ENCODE assay signal across 22 cellular contexts in the genomic region with DNA sequence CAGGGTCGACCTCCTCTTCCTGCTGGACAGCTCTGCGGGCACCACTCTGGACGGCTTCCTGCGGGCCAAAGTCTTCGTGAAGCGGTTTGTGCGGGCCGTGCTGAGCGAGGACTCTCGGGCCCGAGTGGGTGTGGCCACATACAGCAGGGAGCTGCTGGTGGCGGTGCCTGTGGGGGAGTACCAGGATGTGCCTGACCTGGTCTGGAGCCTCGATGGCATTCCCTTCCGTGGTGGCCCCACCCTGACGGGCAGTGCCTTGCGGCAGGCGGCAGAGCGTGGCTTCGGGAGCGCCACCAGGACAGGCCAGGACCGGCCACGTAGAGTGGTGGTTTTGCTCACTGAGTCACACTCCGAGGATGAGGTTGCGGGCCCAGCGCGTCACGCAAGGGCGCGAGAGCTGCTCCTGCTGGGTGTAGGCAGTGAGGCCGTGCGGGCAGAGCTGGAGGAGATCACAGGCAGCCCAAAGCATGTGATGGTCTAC. TPM values are rescaled to one million over a fixed set of nuclear protein-coding genes. Genes with fewer than 3 reads are reported as not detected.
"Had no signal": no experiment of that assay in that cellular context is flagged by ENCODE, and none has a peak within 500 bp of the region (broad histone marks: within the 10 kb centered on the region; RNA-seq: fewer than 3 reads in every experiment).

No MANE protein-coding gene starts in this region.

- H3K27me3 ChIP-seq: cardiac muscle cell, pancreas, suprapubic skin had no signal

- H3K27me3 Mint-ChIP-seq: naive thymus-derived CD4-positive, alpha-beta T cell; stimulated activated naive CD8-positive, alpha-beta T cell treated with anti-CD3 and anti-CD28 coated beads, Interleukin-15, Interleukin-2, amounts not matched to agents 100 ng/mL and 50 ng/mL, for 24 hours had no signal

- ATAC-seq: activated T-cell treated with anti-CD3 and anti-CD28 coated beads, Interleukin-2, amount 50 U/mL, for 72 hours; naive thymus-derived CD4-positive, alpha-beta T cell; pancreas had no signal

- H3K4me3 Mint-ChIP-seq: activated naive CD8-positive, alpha-beta T cell; activated T-cell treated with anti-CD3 and anti-CD28 coated beads, Interleukin-2, amount 50 U/mL, for 72 hours; endodermal cell; naive thymus-derived CD4-positive, alpha-beta T cell; stimulated activated naive CD8-positive, alpha-beta T cell treated with anti-CD3 and anti-CD28 coated beads, Interleukin-15, Interleukin-2, amounts not matched to agents 100 ng/mL and 50 ng/mL, for 24 hours; T-helper 1 cell treated with Interleukin-12 subunit alpha and Interleukin-12 subunit beta and Interleukin-4 antibody, amounts not matched to agents 30 μg/mL and 1 μg/mL, for 36 hours had no signal

- H3K36me3 ChIP-seq: cardiac muscle cell, left ventricle myocardium inferior, pancreas, suprapubic skin had no signal

- H3K4me1 ChIP-seq: pancreas had no signal

- H3K9me3 Mint-ChIP-seq: activated T-cell treated with anti-CD3 and anti-CD28 coated beads, Interleukin-2, amount 50 U/mL, for 72 hours; endodermal cell; naive thymus-derived CD4-positive, alpha-beta T cell; stimulated activated naive CD8-positive, alpha-beta T cell treated with anti-CD3 and anti-CD28 coated beads, Interleukin-15, Interleukin-2, amounts not matched to agents 100 ng/mL and 50 ng/mL, for 24 hours; T-helper 1 cell treated with Interleukin-12 subunit alpha and Interleukin-12 subunit beta and Interleukin-4 antibody, amounts not matched to agents 30 μg/mL and 1 μg/mL, for 36 hours had no signal

- H3K27ac ChIP-seq: cardiac muscle cell, epithelial cell of prostate, left ventricle myocardium inferior, pancreas, suprapubic skin, VCaP had no signal

- FAIRE-seq: colon, keratinocyte, pancreas had no signal

- H3K4me3 ChIP-seq: cardiac muscle cell, left ventricle myocardium inferior, pancreas, suprapubic skin had no signal

- H3K27ac Mint-ChIP-seq: activated naive CD8-positive, alpha-beta T cell; activated T-cell treated with anti-CD3 and anti-CD28 coated beads, Interleukin-2, amount 50 U/mL, for 72 hours; endodermal cell; naive thymus-derived CD4-positive, alpha-beta T cell; stimulated activated naive CD8-positive, alpha-beta T cell treated with anti-CD3 and anti-CD28 coated beads, Interleukin-15, Interleukin-2, amounts not matched to agents 100 ng/mL and 50 ng/mL, for 24 hours; T-helper 1 cell treated with Interleukin-12 subunit alpha and Interleukin-12 subunit beta and Interleukin-4 antibody, amounts not matched to agents 30 μg/mL and 1 μg/mL, for 36 hours had no signal

- H3K36me3 Mint-ChIP-seq: activated naive CD8-positive, alpha-beta T cell; naive thymus-derived CD4-positive, alpha-beta T cell had no signal

- H3K9me3 ChIP-seq: left ventricle myocardium inferior, pancreas, suprapubic skin had no signal

- DNase-seq: activated CD4-positive, alpha-beta T cell treated with anti-CD3 and anti-CD28 coated beads for 1 hour; activated CD4-positive, alpha-beta T cell treated with anti-CD3 and anti-CD28 coated beads, Interleukin-2, amount 50 U/mL, for 4 hours; activated T-cell treated with anti-CD3 and anti-CD28 coated beads, Interleukin-2, amount 50 U/mL, for 72 hours; amniotic stem cell; endodermal cell; foreskin melanocyte; glutamatergic neuron; hippocampal formation; left ventricle myocardium inferior; mesendoderm; naive thymus-derived CD4-positive, alpha-beta T cell had no signal

RNA-seq across cellular contexts. Expression of gene VWA2, which starts 46.9 kb away (rescaled TPM):
- total RNA-seq: activated CD8-positive, alpha-beta memory T cell treated with anti-CD3 and anti-CD28 coated beads for 36 hours; activated T-cell treated with anti-CD3 and anti-CD28 coated beads, Interleukin-2, amount 50 U/mL, for 72 hours; cardiac muscle cell; left ventricle myocardium inferior had no signal
- polyA plus RNA-seq: cardiac muscle cell; naive thymus-derived CD4-positive, alpha-beta T cell had no signal
